In the genomic region with DNA sequence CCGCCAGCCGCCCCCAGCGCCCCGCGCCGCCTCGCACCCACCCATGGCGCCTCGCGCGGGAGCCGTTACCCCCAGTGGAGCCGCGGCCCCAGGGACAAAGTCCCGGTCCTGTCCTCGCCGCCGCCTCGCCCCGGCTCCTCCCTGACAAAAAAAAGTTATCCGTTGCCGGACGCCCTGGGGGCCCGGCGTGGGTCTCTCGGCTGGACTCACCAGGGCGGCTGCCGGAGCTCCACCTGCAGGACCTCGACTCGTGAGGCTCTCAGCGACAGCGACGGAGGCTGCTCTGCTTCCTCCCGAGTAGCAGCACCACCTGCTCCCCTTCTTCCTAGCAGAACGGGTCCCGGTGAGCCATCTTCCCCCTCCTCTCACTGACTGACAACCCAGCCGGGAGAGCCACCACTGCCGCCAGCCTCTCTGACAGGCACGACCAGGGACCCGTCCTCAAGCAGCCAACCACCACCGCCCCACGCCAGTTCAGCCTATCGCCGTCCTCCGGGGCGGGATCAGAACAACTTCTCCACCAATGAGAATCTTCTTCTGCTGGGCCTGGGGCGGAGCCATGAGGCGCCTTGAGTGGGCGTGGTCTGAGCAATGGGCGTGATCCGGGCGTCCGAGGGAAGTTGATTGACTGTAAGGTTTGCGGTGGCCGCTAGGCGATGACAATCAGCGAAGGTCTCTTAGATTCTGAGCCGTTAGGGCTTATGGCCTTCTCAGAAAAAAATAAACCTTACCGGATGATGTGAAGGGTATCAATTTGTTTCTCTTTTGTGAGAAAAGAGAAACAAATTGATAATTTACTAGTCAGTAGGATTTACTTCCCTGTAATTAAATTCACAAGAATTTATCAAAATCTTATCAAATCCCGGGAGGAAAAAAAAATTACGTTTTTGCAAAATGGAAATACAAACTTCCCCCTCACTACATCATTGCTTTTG, we compare ENCODE assay signal across 8 cellular contexts. TPM values are rescaled to one million over a fixed set of nuclear protein-coding genes. Genes with fewer than 3 reads are reported as not detected.
A peak's percentile ranks its signal among the peaks of the same experiment; 100 is the strongest.
DNase-seq lines count a peak whose midpoint lies in the region; ATAC-seq and TF ChIP-seq lines count a peak whose summit lies in the region.

A gene (minus strand): TSS at position 416 of the 935 bp plus-strand sequence. CDS start 23,019 bp downstream, outside the sequence.

- H3K9me3 ChIP-seq in CD4-positive, CD25-positive, alpha-beta regulatory T cell (ENCODE audit: control insufficient read depth in 2 of 2, low read length in 2 of 2): no peaks in the 10 kb centered on the region
- no peaks in the 10 kb centered on the region for H3K9me3 ChIP-seq in liver (ENCODE audit: control insufficient read depth in 4 of 4, low read length in 3 of 4)

- peaks cover 0 to 4% (median 0%) of the 10 kb centered on the region in 7 donors for H3K9me3 Mint-ChIP-seq in CD4-positive, CD25-positive, alpha-beta regulatory T cell

- peak within 1 kb of the TSS; percentile 71 for H3K27ac ChIP-seq in CD4-positive, CD25-positive, alpha-beta regulatory T cell (ENCODE audit: insufficient read depth, low read length, poor library complexity, severe bottlenecking)
- H3K27ac ChIP-seq in liver (ENCODE audit: low read depth in 1 of 2, low read length in 2 of 2): peak within 1 kb of the TSS; percentile 16 to 29

- no peaks in the 10 kb centered on the region for H3K27me3 ChIP-seq in CD4-positive, CD25-positive, alpha-beta regulatory T cell (ENCODE audit: control insufficient read depth, insufficient read depth, low read length)
- H3K27me3 ChIP-seq in liver (ENCODE audit: control insufficient read depth in 4 of 4, insufficient read depth in 4 of 4, low read length in 3 of 4): no peaks in the 10 kb centered on the region

- peak within 1 kb of the TSS; percentile 92 to 99 (median 94) for H3K27ac Mint-ChIP-seq in CD4-positive, CD25-positive, alpha-beta regulatory T cell

- H3K36me3 ChIP-seq in CD4-positive, CD25-positive, alpha-beta regulatory T cell (ENCODE audit: control insufficient read depth, insufficient read depth, low read length): no peaks in the 10 kb centered on the region
- H3K36me3 ChIP-seq in liver (ENCODE audit: control insufficient read depth in 4 of 4, insufficient read depth in 3 of 4, low read depth in 1 of 4, low read length in 3 of 4): no peaks in the 10 kb centered on the region

- H3K36me3 Mint-ChIP-seq in CD4-positive, CD25-positive, alpha-beta regulatory T cell: peaks cover 3% of the 10 kb centered on the region

- peaks cover 46% of the 10 kb centered on the region for H3K4me1 ChIP-seq in CD4-positive, CD25-positive, alpha-beta regulatory T cell (ENCODE audit: control insufficient read depth, insufficient read depth, low read length, poor library complexity, severe bottlenecking)
- H3K4me1 ChIP-seq in liver (ENCODE audit: control insufficient read depth in 4 of 4, insufficient read depth in 4 of 4, low read length in 3 of 4): peaks cover 2 to 25% (median 11%) of the 10 kb centered on the region in 4 donors

- H3K27me3 Mint-ChIP-seq in CD4-positive, CD25-positive, alpha-beta regulatory T cell: no peaks in the 10 kb centered on the region

- WGBS in liver: 2% methylated on average over 61 of the region's 61 CpGs

- peak; percentile 70 for TF ChIP-seq CTCF in liver (IDR thresholded peaks at IDR 0.05; ENCODE audit: low read depth, low read length, missing input control)

- peak; percentile 49 to 69 for TF ChIP-seq RAD21 in liver (IDR thresholded peaks at IDR 0.05)

- peak within 1 kb of the TSS; percentile 83 for H3K4me3 ChIP-seq in CD4-positive, CD25-positive, alpha-beta regulatory T cell (ENCODE audit: low read depth, low read length)
- H3K4me3 ChIP-seq in liver (ENCODE audit: low read depth in 1 of 3, low read length in 3 of 3): peak within 1 kb of the TSS; percentile 74 to 98 (median 75)

- H3K4me3 Mint-ChIP-seq in CD4-positive, CD25-positive, alpha-beta regulatory T cell: peak within 1 kb of the TSS; percentile 94 to 99 (median 96)

- ATAC-seq in CD4-positive, CD25-positive, alpha-beta regulatory T cell (ENCODE audit: low read depth in 2 of 2): peak; percentile 97 to 99
- ATAC-seq in GM19395 (IDR thresholded peaks at IDR 0.05; ENCODE audit: unreplicated experiment) (peak; percentile 95), HG03565 (IDR thresholded peaks at IDR 0.05; ENCODE audit: unreplicated experiment) (peak; percentile 88)

- H3K4me1 Mint-ChIP-seq in CD4-positive, CD25-positive, alpha-beta regulatory T cell: peaks cover 16 to 36% (median 26%) of the 10 kb centered on the region in 4 donors

- DNase-seq in CD4-positive, CD25-positive, alpha-beta regulatory T cell: peak; percentile 98 to 100 (median 99)
- DNase-seq in NCI-H748 treated with DMSO at 0.1 percent for 48 hours (lab: John Stamatoyannopoulos, UW) (peak; percentile 98), dermis microvascular lymphatic vessel endothelial cell (ENCODE audit: low read depth in 2 of 2) (peak; percentile 94 to 99)
- peak; percentile 99 for DNase-seq in activated CD4-positive, alpha-beta T cell treated with anti-CD3 and anti-CD28 coated beads, Interleukin-2, amount 50 U/mL, for 4 hours
- peak; percentile 99 for DNase-seq in stimulated activated CD4-positive, alpha-beta T cell treated with anti-CD3 and anti-CD28 coated beads, Interleukin-4, amount 100 ng/mL, for 24 hours

- H3K9ac ChIP-seq in liver (ENCODE audit: low read depth in 1 of 2, low read length in 2 of 2): peak within 1 kb of the TSS in 1 of 2 donors; percentile 43

TF ChIP-seq in liver, 16 proteins besides CTCF, POLR2A, EP300 and RAD21:
- TF ChIP-seq RXRA (IDR thresholded peaks at IDR 0.05) (peak in 1 of 2 donors; percentile 24), FOXA2 (IDR thresholded peaks at IDR 0.05) (no peak), TAF1 (conservative IDR thresholded peaks at IDR 0.05) (peak; percentile 96), GABPA (IDR thresholded peaks at IDR 0.05 in 1 of 2, conservative IDR thresholded peaks at IDR 0.05 in 1 of 2) (peak in 1 of 2 donors; percentile 57), EGR1 (IDR thresholded peaks at IDR 0.05; ENCODE audit: low read depth in 2 of 2) (peak in 1 of 2 donors; percentile 41), NR2F2 (IDR thresholded peaks at IDR 0.05) (no peak), SP1 (IDR thresholded peaks at IDR 0.05) (peak; percentile 99), HNF4G (IDR thresholded peaks at IDR 0.05) (no peak), HNF4A (conservative IDR thresholded peaks at IDR 0.05) (peak; percentile 51 to 52), YY1 (IDR thresholded peaks at IDR 0.05) (peak; percentile 83), FOXA1 (IDR thresholded peaks at IDR 0.05) (no peak), JUND (IDR thresholded peaks at IDR 0.05) (peak; percentile 34 to 44)
- TF ChIP-seq, protein P1, sequence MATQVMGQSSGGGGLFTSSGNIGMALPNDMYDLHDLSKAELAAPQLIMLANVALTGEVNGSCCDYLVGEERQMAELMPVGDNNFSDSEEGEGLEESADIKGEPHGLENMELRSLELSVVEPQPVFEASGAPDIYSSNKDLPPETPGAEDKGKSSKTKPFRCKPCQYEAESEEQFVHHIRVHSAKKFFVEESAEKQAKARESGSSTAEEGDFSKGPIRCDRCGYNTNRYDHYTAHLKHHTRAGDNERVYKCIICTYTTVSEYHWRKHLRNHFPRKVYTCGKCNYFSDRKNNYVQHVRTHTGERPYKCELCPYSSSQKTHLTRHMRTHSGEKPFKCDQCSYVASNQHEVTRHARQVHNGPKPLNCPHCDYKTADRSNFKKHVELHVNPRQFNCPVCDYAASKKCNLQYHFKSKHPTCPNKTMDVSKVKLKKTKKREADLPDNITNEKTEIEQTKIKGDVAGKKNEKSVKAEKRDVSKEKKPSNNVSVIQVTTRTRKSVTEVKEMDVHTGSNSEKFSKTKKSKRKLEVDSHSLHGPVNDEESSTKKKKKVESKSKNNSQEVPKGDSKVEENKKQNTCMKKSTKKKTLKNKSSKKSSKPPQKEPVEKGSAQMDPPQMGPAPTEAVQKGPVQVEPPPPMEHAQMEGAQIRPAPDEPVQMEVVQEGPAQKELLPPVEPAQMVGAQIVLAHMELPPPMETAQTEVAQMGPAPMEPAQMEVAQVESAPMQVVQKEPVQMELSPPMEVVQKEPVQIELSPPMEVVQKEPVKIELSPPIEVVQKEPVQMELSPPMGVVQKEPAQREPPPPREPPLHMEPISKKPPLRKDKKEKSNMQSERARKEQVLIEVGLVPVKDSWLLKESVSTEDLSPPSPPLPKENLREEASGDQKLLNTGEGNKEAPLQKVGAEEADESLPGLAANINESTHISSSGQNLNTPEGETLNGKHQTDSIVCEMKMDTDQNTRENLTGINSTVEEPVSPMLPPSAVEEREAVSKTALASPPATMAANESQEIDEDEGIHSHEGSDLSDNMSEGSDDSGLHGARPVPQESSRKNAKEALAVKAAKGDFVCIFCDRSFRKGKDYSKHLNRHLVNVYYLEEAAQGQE (IDR thresholded peaks at IDR 0.05): peak; percentile 80
- TF ChIP-seq, protein P2, sequence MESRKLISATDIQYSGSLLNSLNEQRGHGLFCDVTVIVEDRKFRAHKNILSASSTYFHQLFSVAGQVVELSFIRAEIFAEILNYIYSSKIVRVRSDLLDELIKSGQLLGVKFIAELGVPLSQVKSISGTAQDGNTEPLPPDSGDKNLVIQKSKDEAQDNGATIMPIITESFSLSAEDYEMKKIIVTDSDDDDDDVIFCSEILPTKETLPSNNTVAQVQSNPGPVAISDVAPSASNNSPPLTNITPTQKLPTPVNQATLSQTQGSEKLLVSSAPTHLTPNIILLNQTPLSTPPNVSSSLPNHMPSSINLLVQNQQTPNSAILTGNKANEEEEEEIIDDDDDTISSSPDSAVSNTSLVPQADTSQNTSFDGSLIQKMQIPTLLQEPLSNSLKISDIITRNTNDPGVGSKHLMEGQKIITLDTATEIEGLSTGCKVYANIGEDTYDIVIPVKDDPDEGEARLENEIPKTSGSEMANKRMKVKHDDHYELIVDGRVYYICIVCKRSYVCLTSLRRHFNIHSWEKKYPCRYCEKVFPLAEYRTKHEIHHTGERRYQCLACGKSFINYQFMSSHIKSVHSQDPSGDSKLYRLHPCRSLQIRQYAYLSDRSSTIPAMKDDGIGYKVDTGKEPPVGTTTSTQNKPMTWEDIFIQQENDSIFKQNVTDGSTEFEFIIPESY (IDR thresholded peaks at IDR 0.05): peak; percentile 50
- TF ChIP-seq, protein P3, sequence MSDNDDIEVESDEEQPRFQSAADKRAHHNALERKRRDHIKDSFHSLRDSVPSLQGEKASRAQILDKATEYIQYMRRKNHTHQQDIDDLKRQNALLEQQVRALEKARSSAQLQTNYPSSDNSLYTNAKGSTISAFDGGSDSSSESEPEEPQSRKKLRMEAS (IDR thresholded peaks at IDR 0.05): peak; percentile 74
- TF ChIP-seq, protein P4, sequence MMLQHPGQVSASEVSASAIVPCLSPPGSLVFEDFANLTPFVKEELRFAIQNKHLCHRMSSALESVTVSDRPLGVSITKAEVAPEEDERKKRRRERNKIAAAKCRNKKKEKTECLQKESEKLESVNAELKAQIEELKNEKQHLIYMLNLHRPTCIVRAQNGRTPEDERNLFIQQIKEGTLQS (IDR thresholded peaks at IDR 0.05): no peak

RNA-seq across cellular contexts. Expression of the gene that starts here (rescaled TPM):
- total RNA-seq in CD4-positive, CD25-positive, alpha-beta regulatory T cell: 38.6 TPM
- polyA plus RNA-seq in CD4-positive, CD25-positive, alpha-beta regulatory T cell: 10 to 100 TPM; 12.8 to 19.7 (median 15.5) TPM
- total RNA-seq in dermis microvascular lymphatic vessel endothelial cell: 35.9 and 36.0 TPM in 2 replicates
- 10 to 100 TPM; 15.1 to 19.0 TPM for total RNA-seq in liver
- 1 to 10 TPM; 5.6 to 6.0 TPM for polyA plus RNA-seq in liver

Comparison
In these comparisons a context has a peak if more than half of its experiments do, and no peak if none do; other contexts are left out.
1. Peak in every context shown above with its lines: DNase-seq, ATAC-seq, H3K4me3 ChIP-seq and H3K27ac ChIP-seq.